Comparison of ENCODE assay signal across 8 cellular contexts in the genomic region with DNA sequence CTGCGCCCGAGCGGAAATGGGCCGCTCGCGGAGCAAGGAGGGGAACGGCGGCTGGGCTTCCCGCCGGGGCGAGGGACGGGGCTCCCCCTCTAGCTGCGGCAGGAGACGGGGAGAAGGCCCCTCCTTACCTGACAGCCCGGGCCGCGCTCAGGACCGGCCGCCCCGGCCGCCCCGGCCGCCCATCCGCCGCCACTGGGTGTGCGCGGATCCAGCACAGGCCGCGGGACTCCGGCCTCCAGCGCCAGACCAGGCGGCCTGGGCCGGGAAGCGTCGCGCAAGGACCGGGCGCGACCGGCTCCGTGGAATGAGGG. TPM values are rescaled to one million over a fixed set of nuclear protein-coding genes. Genes with fewer than 3 reads are reported as not detected.
DNase-seq lines count a peak whose midpoint lies in the region; ATAC-seq and TF ChIP-seq lines count a peak whose summit lies in the region.

No MANE protein-coding gene starts in this region.

- H3K4me3 ChIP-seq in epithelial cell of proximal tubule (ENCODE audit: low read depth, low read length) (peak overlapping the region; percentile 95), neuron (ENCODE audit: low read length) (peak overlapping the region; percentile 81)

- no peaks in the 10 kb centered on the region for H3K9me3 ChIP-seq in neuron (ENCODE audit: low read length)

- peaks cover 23% of the 10 kb centered on the region for H3K4me1 ChIP-seq in neuron (ENCODE audit: insufficient read depth, low read length)

- H3K36me3 ChIP-seq in neuron (ENCODE audit: insufficient read depth, low read length), result no peaks in the 10 kb centered on the region

- ATAC-seq in HG02981 (IDR thresholded peaks at IDR 0.05; ENCODE audit: unreplicated experiment), result peak; percentile 24

- H2AFZ ChIP-seq in neuron (ENCODE audit: low read depth, low read length), result peak overlapping the region; percentile 22

- no peaks in the 10 kb centered on the region for H3K27me3 ChIP-seq in neuron (ENCODE audit: insufficient read depth, low read length)

- no peak for TF ChIP-seq CTCF in epithelial cell of proximal tubule (conservative IDR thresholded peaks at IDR 0.05; ENCODE audit: low read depth, low read length)

- DNase-seq in stimulated activated CD8-positive, alpha-beta memory T cell treated with anti-CD3 and anti-CD28 coated beads, Interleukin-2, amount 100 ng/mL, for 48 hours (ENCODE audit: low read depth in 2 of 2), result peak; percentile 16 to 18
- no peak for DNase-seq in stimulated activated CD8-positive, alpha-beta memory T cell treated with anti-CD3 and anti-CD28 coated beads, Interleukin-4, amount 100 ng/mL, for 48 hours
- DNase-seq in UCSD-AML1 (lab: John Stamatoyannopoulos, UW; ENCODE audit: unreplicated experiment) (peak; percentile 69), epithelial cell of proximal tubule (ENCODE audit: low read depth) (no peak), hippocampal formation (lab: John Stamatoyannopoulos, UW) (no peak), HCEC 1CT (no peak)

RNA-seq across cellular contexts. Expression of gene TPRA1, which starts 0.3 kb away (rescaled TPM):
- 53.2 and 76.6 TPM in 2 replicates for total RNA-seq in epithelial cell of proximal tubule

RNA-seq across cellular contexts. Expression of gene MCM2, which starts 8.0 kb away (rescaled TPM):
- 74.3 and 139 TPM in 2 replicates for total RNA-seq in epithelial cell of proximal tubule

RNA-seq across cellular contexts. Expression of gene PODXL2, which starts 38.7 kb away (rescaled TPM):
- 28.9 TPM in 2 replicates for total RNA-seq in epithelial cell of proximal tubule

Comparison
In these comparisons a context has a peak if more than half of its experiments do, and no peak if none do; other contexts are left out.
1. DNase-seq: peak in stimulated activated CD8-positive, alpha-beta memory T cell treated with anti-CD3 and anti-CD28 coated beads, Interleukin-2, amount 100 ng/mL, for 48 hours (2 of 2) and UCSD-AML1 (single experiment); none in stimulated activated CD8-positive, alpha-beta memory T cell treated with anti-CD3 and anti-CD28 coated beads, Interleukin-4, amount 100 ng/mL, for 48 hours (single experiment), epithelial cell of proximal tubule (single experiment), hippocampal formation (0 of 2) and HCEC 1CT (single experiment).